ENCODE assay signal across 8 cellular contexts in genomic region chr22:29470159-29470855, GRCh38. TPM values are rescaled to one million over a fixed set of nuclear protein-coding genes. Genes with fewer than 3 reads are reported as not detected.
A peak's percentile ranks its signal among the peaks of the same experiment; 100 is the strongest.
DNase-seq lines count a peak whose midpoint lies in the region; ATAC-seq and TF ChIP-seq lines count a peak whose summit lies in the region.

No MANE protein-coding gene starts in this region.

- H3K4me1 Mint-ChIP-seq in chondrocyte (ENCODE audit: low read depth), result peaks cover 8% of the 10 kb centered on the region

- H3K27me3 ChIP-seq in GM06990 (replicated peaks; ENCODE audit: control insufficient read depth, insufficient read depth, low read length), result no peaks in the 10 kb centered on the region; the same call in 1 of the 2 replicates
- no peaks in the 10 kb centered on the region for H3K27me3 ChIP-seq in right lobe of liver

- no peaks in the 10 kb centered on the region for H3K9me3 Mint-ChIP-seq in chondrocyte (ENCODE audit: low read depth)

- WGBS in right lobe of liver (ENCODE audit: insufficient coverage, low coverage, low lambda C conversion rate, missing lambda C conversion rate), result 29% methylated on average over 8 of the region's 54 CpGs

- peaks cover 32% of the 10 kb centered on the region for H3K27me3 Mint-ChIP-seq in chondrocyte (ENCODE audit: low read depth)

- no peak for TF ChIP-seq POLR2A in NB4 (IDR thresholded peaks at IDR 0.05; ENCODE audit: extremely low read depth, insufficient read length)
- no peak for TF ChIP-seq POLR2A in right lobe of liver (IDR thresholded peaks at IDR 0.05)

- ATAC-seq in right lobe of liver (peak; percentile 74 to 88 (median 80)), GM18517 (IDR thresholded peaks at IDR 0.05; ENCODE audit: unreplicated experiment) (no peak)

- H3K36me3 ChIP-seq in GM06990 (ENCODE audit: control insufficient read depth, insufficient read depth, low read length) (no peaks in the 10 kb centered on the region), right lobe of liver (no peaks in the 10 kb centered on the region)

- H3K4me3 ChIP-seq in GM06990 (replicated peaks; ENCODE audit: low read depth, low read length) (peak overlapping the region; percentile 49), NB4 (ENCODE audit: low read depth, low read length) (no peak overlapping the region), right lobe of liver (peak overlapping the region in 2 of 3 donors; percentile 18 to 22)

- peaks cover 0 to 5% (median 0%) of the 10 kb centered on the region in 4 donors for H3K4me1 ChIP-seq in right lobe of liver

- no peak overlapping the region for H3K27ac ChIP-seq in right lobe of liver

- H3K9me3 ChIP-seq in right lobe of liver, result no peaks in the 10 kb centered on the region

- H3K4me3 Mint-ChIP-seq in chondrocyte (ENCODE audit: unreplicated experiment), result peak overlapping the region; percentile 71

- H3K27ac Mint-ChIP-seq in chondrocyte (ENCODE audit: unreplicated experiment), result peak overlapping the region; percentile 59

- DNase-seq in GM06990 (ENCODE audit: extremely low read depth, insufficient read length) (peak; percentile 58), NB4 (ENCODE audit: low read depth) (peak; percentile 81), chondrocyte (ENCODE audit: low spot score) (no peak), right lobe of liver (peak in 2 of 3 donors; percentile 54), NCI-H2227 treated with DMSO at 0.1 percent for 48 hours (lab: John Stamatoyannopoulos, UW) (no peak)
- DNase-seq in activated CD4-positive, alpha-beta T cell treated with anti-CD3 and anti-CD28 coated beads for 1 hour, result peak; percentile 32
- peak; percentile 17 to 45 (median 23) for DNase-seq in stimulated activated CD4-positive, alpha-beta T cell treated with anti-CD3 and anti-CD28 coated beads, TNF-alpha, amount 100 ng/mL, for 4 hours (ENCODE audit: low read depth in 3 of 3)

- no peaks in the 10 kb centered on the region for H3K36me3 Mint-ChIP-seq in chondrocyte (ENCODE audit: low read depth)

- intact Hi-C loops in right lobe of liver (cut with DNase I), result no loop called here

- TF ChIP-seq CTCF in GM06990 (IDR thresholded peaks at IDR 0.05; ENCODE audit: insufficient read depth, low read length, poor library complexity, severe bottlenecking) (peak; percentile 97), NB4 (IDR thresholded peaks at IDR 0.05; ENCODE audit: low read depth, low read length) (peak; percentile 89), chondrocyte (IDR thresholded peaks at IDR 0.05) (peak; percentile 99), right lobe of liver (IDR thresholded peaks at IDR 0.05) (peak; percentile 78 to 84 (median 80))

RNA-seq across cellular contexts. Expression of gene NEFH, which starts 9.7 kb away (rescaled TPM):
- 2.8 to 3.5 TPM (median 2.9 TPM) in 3 replicates for total RNA-seq in chondrocyte
- under 1 TPM in 5 of 6 experiments, not detected in 1; 0.06 to 0.40 (median 0.09) TPM for total RNA-seq in right lobe of liver

RNA-seq across cellular contexts. Expression of gene RFPL1, which starts 31.9 kb away (rescaled TPM):
- total RNA-seq in chondrocyte, result not detected in 3 replicates
- under 1 TPM in 2 of 6 experiments, not detected in 4; 0.35 to 0.37 TPM for total RNA-seq in right lobe of liver

Comparison
In these comparisons a context has a peak if more than half of its experiments do, and no peak if none do; other contexts are left out.
1. DNase-seq: peak in GM06990 (single experiment), NB4 (single experiment), activated CD4-positive, alpha-beta T cell treated with anti-CD3 and anti-CD28 coated beads for 1 hour (single experiment), right lobe of liver (2 of 3) and stimulated activated CD4-positive, alpha-beta T cell treated with anti-CD3 and anti-CD28 coated beads, TNF-alpha, amount 100 ng/mL, for 4 hours (3 of 3); none in chondrocyte (single experiment) and NCI-H2227 treated with DMSO at 0.1 percent for 48 hours (single experiment).
2. Peak in every context shown above with its lines, with median percentiles within 50 percentile points of each other: CTCF ChIP-seq.